In genomic region chr3:195101927-195102608, GRCh38 we compare ENCODE assay signal across 16 cellular contexts.
DNase-seq lines count a peak whose midpoint lies in the region; ATAC-seq, FAIRE-seq and TF ChIP-seq lines count a peak whose summit lies in the region.
"Had no signal": no experiment of that assay in that cellular context is flagged by ENCODE, and none has a peak within 500 bp of the region (broad histone marks: within the 10 kb centered on the region; RNA-seq: fewer than 3 reads in every experiment).

No MANE protein-coding gene starts in this region.

- H3K27ac Mint-ChIP-seq in natural killer cell: peak overlapping the region; percentile 22 to 60
- H3K27ac Mint-ChIP-seq: activated T-helper 17 cell treated with anti-CD3 and anti-CD28 coated beads, Interleukin-2, amount 50 U/mL, for 72 hours; T-helper 1 cell treated with Interleukin-12 subunit alpha and Interleukin-12 subunit beta and Interleukin-4 antibody, amounts not matched to agents 30 μg/mL and 1 μg/mL, for 36 hours had no signal

- TF ChIP-seq POLR2A in HCT116 (IDR thresholded peaks at IDR 0.05; ENCODE audit: borderline replicate concordance, extremely low read depth, insufficient read depth, insufficient read length) (no peak), K562 (conservative IDR thresholded peaks at IDR 0.05) (no peak), GM18505 (IDR thresholded peaks at IDR 0.05; ENCODE audit: borderline replicate concordance, extremely low read depth, insufficient read depth, insufficient read length) (no peak)

- RAD21 ChIA-PET in HCT116 (lab: Charles Lee; ENCODE audit: low non-redundant PET in 1 of 2, low total read pairs in 2 of 2, uncharacterized antibody in 2 of 2, unreplicated experiment in 2 of 2): no interaction called here

- H3K9me3 Mint-ChIP-seq in natural killer cell: no peaks in the 10 kb centered on the region
- H3K9me3 Mint-ChIP-seq: activated T-helper 17 cell treated with anti-CD3 and anti-CD28 coated beads, Interleukin-2, amount 50 U/mL, for 72 hours; T-helper 1 cell treated with Interleukin-12 subunit alpha and Interleukin-12 subunit beta and Interleukin-4 antibody, amounts not matched to agents 30 μg/mL and 1 μg/mL, for 36 hours had no signal

- in situ Hi-C loops in K562 (cut with MboI): loop anchor here (10.0 kb wide), 1 partner anchor 417 kb away; the partner anchor contains the start of gene FAM43A

- H3K79me2 ChIP-seq in HCT116 (ENCODE audit: insufficient read depth, low read length) (no peaks in the 10 kb centered on the region), K562 (ENCODE audit: control insufficient read depth, insufficient read depth, low read length) (no peaks in the 10 kb centered on the region)

- H3K4me3 ChIP-seq in HCT116 (replicated peaks in 1 of 2; ENCODE audit: low read depth in 1 of 2, low read length in 2 of 2): peak overlapping the region in 1 of 2 experiments; percentile 10; a peak in 2 of 4 replicates
- H3K4me3 ChIP-seq in K562: no peak overlapping the region
- H3K4me3 ChIP-seq: cardiac muscle cell, GM12878 had no signal

- H3K4me3 Mint-ChIP-seq in natural killer cell: no peak overlapping the region
- H3K4me3 Mint-ChIP-seq: activated T-helper 17 cell treated with anti-CD3 and anti-CD28 coated beads, Interleukin-2, amount 50 U/mL, for 72 hours; T-helper 1 cell treated with Interleukin-12 subunit alpha and Interleukin-12 subunit beta and Interleukin-4 antibody, amounts not matched to agents 30 μg/mL and 1 μg/mL, for 36 hours had no signal

- TF ChIP-seq RAD21 in HCT116 (IDR thresholded peaks at IDR 0.05; ENCODE audit: low read depth) (no peak), K562 (CRISPR knock-in tag; conservative IDR thresholded peaks at IDR 0.05 in 1 of 2, IDR thresholded peaks at IDR 0.05 in 1 of 2) (no peak)

- H3K4me1 Mint-ChIP-seq in natural killer cell: peaks cover 23 to 24% of the 10 kb centered on the region in 2 donors

- 78% methylated on average over 11 of the region's 13 CpGs for WGBS in K562 (ENCODE audit: insufficient coverage, low coverage, missing lambda C conversion rate)

- DNase-seq in HCT116 (ENCODE audit: low read depth, low spot score): no peak
- no peak for DNase-seq in K562 (ENCODE audit: extremely low read depth in 1 of 4, low spot score in 3 of 4)
- DNase-seq in natural killer cell: no peak
- DNase-seq in D341Med (ENCODE audit: low spot score): no peak
- no peak for DNase-seq in middle frontal gyrus (ENCODE audit: extremely low spot score, low spot score)
- DNase-seq in NK-92 treated with Interleukin-12 subunit alpha and Interleukin-12 subunit beta, amount 100 ng/mL, for 24 hours (lab: John Stamatoyannopoulos, UW): no peak
- DNase-seq: activated CD4-positive, alpha-beta T cell treated with anti-CD3 and anti-CD28 coated beads, Interleukin-2, amount 50 U/mL, for 4 hours; hippocampal formation; MM.1S had no signal

- H4K20me1 ChIP-seq in HCT116 (ENCODE audit: insufficient read depth) (no peaks in the 10 kb centered on the region), K562 (replicated peaks; ENCODE audit: control insufficient read depth, insufficient read depth, low read length) (no peaks in the 10 kb centered on the region)

- no peaks in the 10 kb centered on the region for H3K36me3 Mint-ChIP-seq in natural killer cell

- ATAC-seq in HCT116: no peak
- no peak for ATAC-seq in K562
- no peak for ATAC-seq in natural killer cell
- no peak for ATAC-seq in GM18505 (IDR thresholded peaks at IDR 0.05; ENCODE audit: unreplicated experiment)

- H2AFZ ChIP-seq in HCT116 (ENCODE audit: low read depth, low read length, poor library complexity, severe bottlenecking) (peak overlapping the region; percentile 24), K562 (ENCODE audit: low read depth, low read length) (no peak overlapping the region)
- H2AFZ ChIP-seq: parathyroid adenoma had no signal

- BruUV-seq in HCT116 (replicated peaks; lab: Mats Ljungman, UMichigan) (no TSS peak), K562 (replicated peaks; lab: Mats Ljungman, UMichigan) (no TSS peak)

- peaks cover 6% of the 10 kb centered on the region for H3K9me1 ChIP-seq in K562 (ENCODE audit: control insufficient read depth, insufficient read depth, low read length)

- peak overlapping the region; percentile 67 for H3K4me2 ChIP-seq in HCT116 (ENCODE audit: low read length)
- H3K4me2 ChIP-seq in K562 (ENCODE audit: insufficient read depth, low read length): no peak overlapping the region

- H3K9ac ChIP-seq in HCT116 (ENCODE audit: low read length) (peak overlapping the region; percentile 1; the same call in 1 of the 2 replicates), K562 (ENCODE audit: insufficient read depth in 1 of 2, low read depth in 2 of 2, low read length in 2 of 2) (no peak overlapping the region)
- H3K9ac ChIP-seq: parathyroid adenoma had no signal

- TF ChIP-seq EP300 in K562 (IDR thresholded peaks at IDR 0.05; ENCODE audit: low read length): no peak

- POLR2A ChIA-PET in HCT116 (lab: Charles Lee): interaction anchor here (1.0 kb wide), 1 partner anchor 411 kb away, joined by 3 read pairs; no protein-coding TSS in a partner anchor
- POLR2A ChIA-PET in K562 (lab: Yijun Ruan, JAX): no interaction called here

- no peaks in the 10 kb centered on the region for H3K27me3 Mint-ChIP-seq in natural killer cell (ENCODE audit: low read depth in 2 of 2)
- H3K27me3 Mint-ChIP-seq: activated T-helper 17 cell treated with anti-CD3 and anti-CD28 coated beads, Interleukin-2, amount 50 U/mL, for 72 hours had no signal

- intact Hi-C loops in HCT116 (cut with micrococcal nuclease): loop anchor here (10.0 kb wide), 1 partner anchor 227 kb away; no protein-coding TSS in a partner anchor
- intact Hi-C loops in K562 (cut with micrococcal nuclease): loop anchor here (10.0 kb wide), 1 partner anchor 767 kb away; no protein-coding TSS in a partner anchor
- intact Hi-C loops in natural killer cell (cut with micrococcal nuclease): no loop called here

- H3K9me3 ChIP-seq in HCT116 (ENCODE audit: control insufficient read depth in 1 of 2, insufficient read depth in 1 of 2, low read depth in 1 of 2, low read length in 2 of 2) (no peaks in the 10 kb centered on the region), K562 (replicated peaks; ENCODE audit: control insufficient read depth, insufficient read depth, low read depth, low read length) (no peaks in the 10 kb centered on the region)

- H3K27me3 ChIP-seq in HCT116 (ENCODE audit: insufficient read depth, low read length) (no peaks in the 10 kb centered on the region), K562 (ENCODE audit: control insufficient read depth in 2 of 2, insufficient read depth in 2 of 2, low read length in 2 of 2) (no peaks in the 10 kb centered on the region)
- H3K27me3 ChIP-seq: cardiac muscle cell had no signal

- TF ChIP-seq CTCF in 22Rv1 (IDR thresholded peaks at IDR 0.05) (no peak), HCT116 (IDR thresholded peaks at IDR 0.05 in 2 of 3, conservative IDR thresholded peaks at IDR 0.05 in 1 of 3; ENCODE audit: borderline replicate concordance in 1 of 3, insufficient read depth in 1 of 3, low read depth in 2 of 3, low read length in 2 of 3) (no peak), K562 (IDR thresholded peaks at IDR 0.05 in 2 of 3, conservative IDR thresholded peaks at IDR 0.05 in 1 of 3; ENCODE audit: insufficient read depth in 2 of 3, low read depth in 1 of 3, low read length in 3 of 3) (no peak), natural killer cell (IDR thresholded peaks at IDR 0.05) (no peak)

- H3K27ac ChIP-seq in 22Rv1: peak overlapping the region; percentile 54
- peak overlapping the region; percentile 52; the same call in 1 of the 2 replicates for H3K27ac ChIP-seq in HCT116 (ENCODE audit: low read depth, low read length)
- H3K27ac ChIP-seq in K562 (ENCODE audit: extremely low read depth, low read depth, low read length): no peak overlapping the region; the same call in 2 of the 3 replicates
- H3K27ac ChIP-seq: cardiac muscle cell, parathyroid adenoma had no signal

- peaks cover 10 to 39% of the 10 kb centered on the region in 2 experiments for H3K4me1 ChIP-seq in HCT116 (ENCODE audit: control insufficient read depth in 1 of 2, insufficient read depth in 2 of 2, low read length in 2 of 2)
- H3K4me1 ChIP-seq in K562 (replicated peaks in 1 of 2; ENCODE audit: control insufficient read depth in 2 of 2, insufficient read depth in 2 of 2, low read length in 2 of 2): peaks cover 12 to 14% of the 10 kb centered on the region in 2 experiments
- H3K4me1 ChIP-seq: parathyroid adenoma had no signal

- H3K9me2 ChIP-seq in HCT116 (ENCODE audit: insufficient read depth): no peaks in the 10 kb centered on the region

- CTCF ChIA-PET in HCT116 (lab: Charles Lee): interaction anchor here (1.9 kb wide), 1 partner anchor 420 kb away, joined by 4 read pairs; no protein-coding TSS in a partner anchor
- CTCF ChIA-PET in K562 (lab: Yijun Ruan, JAX; ENCODE audit: low intra/inter-chr PET ratio): interaction anchor here (0.6 kb wide), 1 partner anchor 706 kb away, joined by 3 read pairs; no protein-coding TSS in a partner anchor

- H3K36me3 ChIP-seq in HCT116 (ENCODE audit: control insufficient read depth in 1 of 2, insufficient read depth in 2 of 2, low read length in 2 of 2): no peaks in the 10 kb centered on the region
- H3K36me3 ChIP-seq in K562 (ENCODE audit: control insufficient read depth, insufficient read depth, low read length): no peaks in the 10 kb centered on the region
- H3K36me3 ChIP-seq: cardiac muscle cell had no signal

- FAIRE-seq in K562 (lab: Jason Lieb, UNC): no peak
- FAIRE-seq: GM12878 had no signal

TF ChIP-seq in HCT116, 20 proteins besides CTCF, POLR2A, EP300 and RAD21:
- no peak for TF ChIP-seq FOSL1 (IDR thresholded peaks at IDR 0.05; ENCODE audit: low read depth)

TF ChIP-seq in K562, 482 proteins besides CTCF, POLR2A, EP300 and RAD21 (continues in another document):
- TF ChIP-seq CSDE1 (IDR thresholded peaks at IDR 0.05): 0 out of 4 replicates have a peak, but pooled peaks of 1 of the 2 experiments have one; percentile 32
- TF ChIP-seq TRIM24 (IDR thresholded peaks at IDR 0.05): 0 out of 4 replicates have a peak, but pooled peaks of 1 of the 2 experiments have one; percentile 2
- TF ChIP-seq THRAP3 (IDR thresholded peaks at IDR 0.05; ENCODE audit: borderline replicate concordance): peak; percentile 62; the same call in 1 of the 2 replicates
- 0 out of 2 replicates have a peak, but pooled peaks have one; percentile 34 for TF ChIP-seq SMARCA5 (IDR thresholded peaks at IDR 0.05)
- peak; percentile 90 for TF ChIP-seq HNRNPK (IDR thresholded peaks at IDR 0.05; ENCODE audit: low read depth, low read length, poor library complexity, severe bottlenecking)
